In the genomic region with DNA sequence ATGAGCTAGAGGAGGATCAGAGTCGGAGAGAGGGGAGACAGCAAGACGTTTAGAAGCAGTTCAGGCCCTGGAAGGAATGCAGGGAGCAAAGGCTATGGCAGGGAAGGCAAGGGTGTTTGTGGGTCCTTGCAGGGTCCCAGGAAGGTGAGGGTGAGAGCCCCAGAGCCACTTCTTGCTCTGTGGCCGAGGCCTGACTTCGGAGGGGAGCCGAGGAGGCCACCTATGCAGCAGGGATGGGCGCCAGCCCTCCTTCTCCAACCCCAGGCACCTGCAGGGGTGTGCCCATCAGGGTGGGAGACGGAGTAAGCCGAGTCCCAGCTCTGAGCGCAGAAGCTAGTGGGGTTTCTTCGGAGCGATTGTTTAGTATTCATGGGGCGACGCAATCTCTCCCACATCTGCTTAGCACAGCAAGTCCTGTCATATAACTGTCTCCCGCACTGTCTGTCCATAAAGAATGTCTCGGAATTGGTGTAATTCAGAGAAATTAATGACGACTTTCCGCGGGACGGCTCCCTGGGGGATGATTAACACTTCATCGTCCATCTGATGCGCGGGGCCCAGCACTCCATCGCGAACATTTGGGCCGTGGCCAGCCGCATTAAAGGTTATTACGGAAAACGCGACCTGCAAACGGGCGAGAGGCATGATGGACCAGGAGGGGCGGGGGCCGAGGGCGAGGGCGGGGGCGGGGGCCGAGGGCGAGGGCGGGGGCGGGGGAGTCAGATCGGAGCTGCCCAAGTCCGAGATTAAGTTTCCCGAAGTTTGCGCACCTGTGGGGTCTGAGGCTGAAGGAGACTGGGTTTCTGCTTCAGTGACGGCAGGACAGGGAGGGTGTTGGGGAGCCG, we compare ENCODE assay signal across 11 cellular contexts. TPM values are rescaled to one million over a fixed set of nuclear protein-coding genes. Genes with fewer than 3 reads are reported as not detected.
DNase-seq lines count a peak whose midpoint lies in the region; ATAC-seq and TF ChIP-seq lines count a peak whose summit lies in the region.
"Had no signal": no experiment of that assay in that cellular context is flagged by ENCODE, and none has a peak within 500 bp of the region (broad histone marks: within the 10 kb centered on the region; RNA-seq: fewer than 3 reads in every experiment).

No MANE protein-coding gene starts in this region.

- DNase-seq in activated CD8-positive, alpha-beta T cell treated with anti-CD3 and anti-CD28 coated beads for 36 hours = no peak
- DNase-seq in activated CD8-positive, alpha-beta T cell treated with anti-CD3 and anti-CD28 coated beads, Interleukin-2, amount 10 ng/mL, durations not matched to agents 7 days and 5 days = no peak
- DNase-seq in T-helper 17 cell = no peak
- no peak for DNase-seq in iPS DF 6.9 (ENCODE audit: low read depth, low spot score)
- DNase-seq in brain microvascular endothelial cell = no peak
- DNase-seq in H4 (ENCODE audit: low spot score) = no peak
- no peak for DNase-seq in activated CD4-positive, alpha-beta T cell treated with anti-CD3 and anti-CD28 coated beads for 48 hours
- DNase-seq: SHP77 treated with DMSO at 0.1 percent for 48 hours had no signal

- in situ Hi-C loops in brain microvascular endothelial cell (cut with HindIII; ENCODE audit: low pct_ligation_motif_present, low sequenced_read_pairs) = no loop called here

- 0 out of 2 replicates have a peak, but pooled peaks cover 3% of the 10 kb centered on the region for H3K4me1 ChIP-seq in iPS DF 6.9 (ENCODE audit: control insufficient read depth, insufficient read depth, low read length)
- H3K4me1 ChIP-seq: BLaER1 had no signal

- H3K27me3 Mint-ChIP-seq in activated CD8-positive, alpha-beta T cell treated with anti-CD3 and anti-CD28 coated beads for 36 hours = peaks cover 43% of the 10 kb centered on the region
- H3K27me3 Mint-ChIP-seq in activated CD8-positive, alpha-beta T cell treated with anti-CD3 and anti-CD28 coated beads, Interleukin-2, amount 10 ng/mL, durations not matched to agents 7 days and 5 days (ENCODE audit: low read depth) = peaks cover 59% of the 10 kb centered on the region
- peaks cover 37% of the 10 kb centered on the region for H3K27me3 Mint-ChIP-seq in T-helper 17 cell
- peaks cover 76% of the 10 kb centered on the region for H3K27me3 Mint-ChIP-seq in stimulated activated memory B cell treated with anti-CD40 and anti-IgM and Interleukin-4, amounts not matched to agents 10 μg/mL and 1 μg/mL and 100 μg/mL, for 72 hours

- no CpG with 5 or more reads among the region's 46 CpGs for WGBS in iPS DF 6.9 (ENCODE audit: insufficient coverage, insufficient read length)

- peaks cover 15% of the 10 kb centered on the region for H3K4me1 Mint-ChIP-seq in activated CD8-positive, alpha-beta T cell treated with anti-CD3 and anti-CD28 coated beads for 36 hours (ENCODE audit: low read depth)
- H3K4me1 Mint-ChIP-seq in activated CD8-positive, alpha-beta T cell treated with anti-CD3 and anti-CD28 coated beads, Interleukin-2, amount 10 ng/mL, durations not matched to agents 7 days and 5 days (ENCODE audit: low read depth) = peaks cover 11% of the 10 kb centered on the region
- H3K4me1 Mint-ChIP-seq in T-helper 17 cell = peaks cover 19% of the 10 kb centered on the region
- H3K4me1 Mint-ChIP-seq in stimulated activated memory B cell treated with anti-CD40 and anti-IgM and Interleukin-4, amounts not matched to agents 10 μg/mL and 1 μg/mL and 100 μg/mL, for 72 hours = peaks cover 28% of the 10 kb centered on the region

- no peak for ATAC-seq in activated CD8-positive, alpha-beta T cell treated with anti-CD3 and anti-CD28 coated beads for 36 hours
- no peak for ATAC-seq in activated CD8-positive, alpha-beta T cell treated with anti-CD3 and anti-CD28 coated beads, Interleukin-2, amount 10 ng/mL, durations not matched to agents 7 days and 5 days
- ATAC-seq in T-helper 17 cell = peak; percentile 19
- ATAC-seq in stimulated activated memory B cell treated with anti-CD40 and anti-IgM and Interleukin-4, amounts not matched to agents 10 μg/mL and 1 μg/mL and 100 μg/mL, for 72 hours = peak; percentile 21

- no peak for TF ChIP-seq CTCF in activated CD8-positive, alpha-beta T cell treated with anti-CD3 and anti-CD28 coated beads for 36 hours (IDR thresholded peaks at IDR 0.05)
- TF ChIP-seq CTCF in brain microvascular endothelial cell (IDR thresholded peaks at IDR 0.05; ENCODE audit: low read depth, low read length, missing control alignments) = no peak

- H3K27me3 ChIP-seq in iPS DF 6.9 (ENCODE audit: control insufficient read depth, insufficient read depth, low read length) (peaks cover 38% of the 10 kb centered on the region), brain microvascular endothelial cell (replicated peaks) (peaks cover 80% of the 10 kb centered on the region)

- no peaks in the 10 kb centered on the region for H3K9me3 Mint-ChIP-seq in activated CD8-positive, alpha-beta T cell treated with anti-CD3 and anti-CD28 coated beads for 36 hours
- H3K9me3 Mint-ChIP-seq in activated CD8-positive, alpha-beta T cell treated with anti-CD3 and anti-CD28 coated beads, Interleukin-2, amount 10 ng/mL, durations not matched to agents 7 days and 5 days (ENCODE audit: insufficient read depth) = no peaks in the 10 kb centered on the region
- H3K9me3 Mint-ChIP-seq in stimulated activated memory B cell treated with anti-CD40 and anti-IgM and Interleukin-4, amounts not matched to agents 10 μg/mL and 1 μg/mL and 100 μg/mL, for 72 hours = no peaks in the 10 kb centered on the region

- POLR2A ChIA-PET in activated CD8-positive, alpha-beta T cell treated with anti-CD3 and anti-CD28 coated beads for 36 hours (lab: Charles Lee) = interaction anchor here (5.4 kb wide), 1 partner anchor 11 kb away, joined by 40 read pairs; a partner anchor contains a TSS
- POLR2A ChIA-PET in activated CD8-positive, alpha-beta T cell treated with anti-CD3 and anti-CD28 coated beads, Interleukin-2, amount 10 ng/mL, durations not matched to agents 7 days and 5 days (lab: Charles Lee) = no interaction called here

- H3K4me3 Mint-ChIP-seq in activated CD8-positive, alpha-beta T cell treated with anti-CD3 and anti-CD28 coated beads for 36 hours = peak overlapping the region; percentile 45
- no peak overlapping the region for H3K4me3 Mint-ChIP-seq in activated CD8-positive, alpha-beta T cell treated with anti-CD3 and anti-CD28 coated beads, Interleukin-2, amount 10 ng/mL, durations not matched to agents 7 days and 5 days
- H3K4me3 Mint-ChIP-seq in T-helper 17 cell = peak overlapping the region; percentile 92
- H3K4me3 Mint-ChIP-seq in stimulated activated memory B cell treated with anti-CD40 and anti-IgM and Interleukin-4, amounts not matched to agents 10 μg/mL and 1 μg/mL and 100 μg/mL, for 72 hours = peak overlapping the region; percentile 35

- H3K27ac ChIP-seq in iPS DF 6.9 (ENCODE audit: low read length) (no peak overlapping the region), brain microvascular endothelial cell (no peak overlapping the region)
- H3K27ac ChIP-seq: BLaER1 had no signal

- H3K9me3 ChIP-seq in T-helper 17 cell (ENCODE audit: control insufficient read depth, low read length, poor library complexity, severe bottlenecking) = peaks cover 2% of the 10 kb centered on the region
- no peaks in the 10 kb centered on the region for H3K9me3 ChIP-seq in iPS DF 6.9 (ENCODE audit: control insufficient read depth, insufficient read depth, low read length)
- H3K9me3 ChIP-seq: BLaER1 had no signal

- CTCF ChIA-PET in activated CD8-positive, alpha-beta T cell treated with anti-CD3 and anti-CD28 coated beads for 36 hours (lab: Charles Lee) = interaction anchor here (1.6 to 10.2 kb wide), 5 partner anchors 8 to 48 kb away, joined by 7 to 418 read pairs (median 34); a partner anchor contains a TSS
- CTCF ChIA-PET in activated CD8-positive, alpha-beta T cell treated with anti-CD3 and anti-CD28 coated beads, Interleukin-2, amount 10 ng/mL, durations not matched to agents 7 days and 5 days (lab: Charles Lee) = interaction anchor here (1.5 to 14.4 kb wide), 5 partner anchors 4 to 41 kb away, joined by 5 to 342 read pairs (median 160); a partner anchor contains a TSS

- H3K4me3 ChIP-seq in iPS DF 6.9 (ENCODE audit: low read length) (peak overlapping the region; percentile 28; the same call in 1 of the 2 replicates), brain microvascular endothelial cell (ENCODE audit: low read depth, low read length) (no peak overlapping the region)
- H3K4me3 ChIP-seq: BLaER1 had no signal

- no peaks in the 10 kb centered on the region for H3K36me3 ChIP-seq in iPS DF 6.9 (ENCODE audit: control insufficient read depth, insufficient read depth, low read length)
- no peaks in the 10 kb centered on the region for H3K36me3 ChIP-seq in brain microvascular endothelial cell (replicated peaks)
- H3K36me3 ChIP-seq: BLaER1 had no signal

- no peaks in the 10 kb centered on the region for H3K36me3 Mint-ChIP-seq in activated CD8-positive, alpha-beta T cell treated with anti-CD3 and anti-CD28 coated beads for 36 hours (ENCODE audit: low read depth)
- H3K36me3 Mint-ChIP-seq in activated CD8-positive, alpha-beta T cell treated with anti-CD3 and anti-CD28 coated beads, Interleukin-2, amount 10 ng/mL, durations not matched to agents 7 days and 5 days (ENCODE audit: low read depth) = no peaks in the 10 kb centered on the region
- no peaks in the 10 kb centered on the region for H3K36me3 Mint-ChIP-seq in T-helper 17 cell (ENCODE audit: low read depth)
- no peaks in the 10 kb centered on the region for H3K36me3 Mint-ChIP-seq in stimulated activated memory B cell treated with anti-CD40 and anti-IgM and Interleukin-4, amounts not matched to agents 10 μg/mL and 1 μg/mL and 100 μg/mL, for 72 hours

- no peak overlapping the region for H3K27ac Mint-ChIP-seq in activated CD8-positive, alpha-beta T cell treated with anti-CD3 and anti-CD28 coated beads for 36 hours
- H3K27ac Mint-ChIP-seq in activated CD8-positive, alpha-beta T cell treated with anti-CD3 and anti-CD28 coated beads, Interleukin-2, amount 10 ng/mL, durations not matched to agents 7 days and 5 days = no peak overlapping the region
- H3K27ac Mint-ChIP-seq in T-helper 17 cell = peak overlapping the region; percentile 62
- peak overlapping the region; percentile 34 for H3K27ac Mint-ChIP-seq in stimulated activated memory B cell treated with anti-CD40 and anti-IgM and Interleukin-4, amounts not matched to agents 10 μg/mL and 1 μg/mL and 100 μg/mL, for 72 hours

- intact Hi-C loops in activated CD8-positive, alpha-beta T cell treated with anti-CD3 and anti-CD28 coated beads for 36 hours (cut with micrococcal nuclease) = loop anchor here (10.0 kb wide), 1 partner anchor 195 kb away; no protein-coding TSS in a partner anchor

RNA-seq across cellular contexts. Expression of a gene that starts 12.3 kb away (rescaled TPM):
- 10 to 100 TPM; 15.5 to 16.2 TPM for total RNA-seq in activated CD8-positive, alpha-beta T cell treated with anti-CD3 and anti-CD28 coated beads for 36 hours
- total RNA-seq in activated CD8-positive, alpha-beta T cell treated with anti-CD3 and anti-CD28 coated beads, Interleukin-2, amount 10 ng/mL, durations not matched to agents 7 days and 5 days = 10 to 100 TPM; 23.8 to 27.9 TPM
- total RNA-seq in T-helper 17 cell = 100 to 1,000 TPM; 108 to 134 TPM
- total RNA-seq in H4 (2014; rRNA removed; shearing (Covaris generic)) = 24.3 and 33.5 TPM in 2 replicates

RNA-seq across cellular contexts. Expression of a gene that starts 12.3 kb away (rescaled TPM):
- not detected for total RNA-seq in activated CD8-positive, alpha-beta T cell treated with anti-CD3 and anti-CD28 coated beads for 36 hours
- not detected for total RNA-seq in activated CD8-positive, alpha-beta T cell treated with anti-CD3 and anti-CD28 coated beads, Interleukin-2, amount 10 ng/mL, durations not matched to agents 7 days and 5 days
- total RNA-seq in T-helper 17 cell = not detected
- not detected in 2 replicates for total RNA-seq in H4 (2014; rRNA removed; shearing (Covaris generic))
- total RNA-seq: skeletal muscle tissue had no signal

Comparison
In these comparisons a context has a peak if more than half of its experiments do, and no peak if none do; other contexts are left out.
1. ATAC-seq: peak in T-helper 17 cell (single experiment) and stimulated activated memory B cell treated with anti-CD40 and anti-IgM and Interleukin-4, amounts not matched to agents 10 μg/mL and 1 μg/mL and 100 μg/mL, for 72 hours (single experiment); none in activated CD8-positive, alpha-beta T cell treated with anti-CD3 and anti-CD28 coated beads for 36 hours (single experiment) and activated CD8-positive, alpha-beta T cell treated with anti-CD3 and anti-CD28 coated beads, Interleukin-2, amount 10 ng/mL, durations not matched to agents 7 days and 5 days (single experiment).
2. H3K27ac Mint-ChIP-seq: peak in T-helper 17 cell (single experiment) and stimulated activated memory B cell treated with anti-CD40 and anti-IgM and Interleukin-4, amounts not matched to agents 10 μg/mL and 1 μg/mL and 100 μg/mL, for 72 hours (single experiment); none in activated CD8-positive, alpha-beta T cell treated with anti-CD3 and anti-CD28 coated beads for 36 hours (single experiment) and activated CD8-positive, alpha-beta T cell treated with anti-CD3 and anti-CD28 coated beads, Interleukin-2, amount 10 ng/mL, durations not matched to agents 7 days and 5 days (single experiment).